Comparison of ENCODE assay signal across 1 cellular context in the genomic region with DNA sequence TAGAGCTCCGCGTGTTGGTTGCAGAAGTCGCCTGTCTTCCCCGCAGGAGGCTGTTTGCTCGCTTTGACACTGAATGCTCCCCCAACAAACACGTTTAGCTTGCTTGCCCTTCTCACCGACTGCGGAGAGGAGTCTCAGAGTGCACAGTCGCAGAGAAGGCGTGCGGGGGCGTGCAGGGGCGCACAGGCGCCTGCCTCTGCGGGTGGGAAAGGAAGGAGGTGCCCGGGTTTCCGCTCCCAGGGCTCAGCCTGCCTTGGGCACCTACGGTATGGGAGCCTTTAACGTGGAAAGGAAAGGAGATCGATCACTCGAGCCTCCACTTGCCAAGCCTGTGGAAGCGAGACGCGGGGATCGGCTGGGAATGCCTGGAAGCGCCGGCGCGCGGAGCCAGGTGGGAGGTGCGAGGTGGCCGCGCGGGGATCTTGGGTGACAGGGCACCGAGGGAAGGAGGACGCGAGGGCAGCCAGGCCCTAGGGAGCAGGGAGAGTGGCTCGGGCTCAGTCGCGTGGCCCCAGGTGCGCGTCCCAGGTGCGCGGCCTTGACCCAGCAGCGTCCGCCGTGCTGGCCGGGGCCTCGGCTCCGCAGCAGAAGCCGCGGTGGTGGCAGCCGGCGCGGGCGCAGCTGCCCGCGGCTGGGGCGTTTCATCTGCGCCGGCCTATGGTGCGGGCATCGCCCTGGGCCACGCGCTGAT.
TF ChIP-seq lines count a peak whose summit lies in the region.

TSS of gene FAN1 (plus strand) at position 419 of the 691 bp plus-strand sequence. CDS start 749 bp downstream, outside the sequence.

TF ChIP-seq in HepG2, 621 proteins besides CTCF, POLR2A, EP300 and RAD21 (continued from another document and continues in another):
- TF ChIP-seq, protein P1, sequence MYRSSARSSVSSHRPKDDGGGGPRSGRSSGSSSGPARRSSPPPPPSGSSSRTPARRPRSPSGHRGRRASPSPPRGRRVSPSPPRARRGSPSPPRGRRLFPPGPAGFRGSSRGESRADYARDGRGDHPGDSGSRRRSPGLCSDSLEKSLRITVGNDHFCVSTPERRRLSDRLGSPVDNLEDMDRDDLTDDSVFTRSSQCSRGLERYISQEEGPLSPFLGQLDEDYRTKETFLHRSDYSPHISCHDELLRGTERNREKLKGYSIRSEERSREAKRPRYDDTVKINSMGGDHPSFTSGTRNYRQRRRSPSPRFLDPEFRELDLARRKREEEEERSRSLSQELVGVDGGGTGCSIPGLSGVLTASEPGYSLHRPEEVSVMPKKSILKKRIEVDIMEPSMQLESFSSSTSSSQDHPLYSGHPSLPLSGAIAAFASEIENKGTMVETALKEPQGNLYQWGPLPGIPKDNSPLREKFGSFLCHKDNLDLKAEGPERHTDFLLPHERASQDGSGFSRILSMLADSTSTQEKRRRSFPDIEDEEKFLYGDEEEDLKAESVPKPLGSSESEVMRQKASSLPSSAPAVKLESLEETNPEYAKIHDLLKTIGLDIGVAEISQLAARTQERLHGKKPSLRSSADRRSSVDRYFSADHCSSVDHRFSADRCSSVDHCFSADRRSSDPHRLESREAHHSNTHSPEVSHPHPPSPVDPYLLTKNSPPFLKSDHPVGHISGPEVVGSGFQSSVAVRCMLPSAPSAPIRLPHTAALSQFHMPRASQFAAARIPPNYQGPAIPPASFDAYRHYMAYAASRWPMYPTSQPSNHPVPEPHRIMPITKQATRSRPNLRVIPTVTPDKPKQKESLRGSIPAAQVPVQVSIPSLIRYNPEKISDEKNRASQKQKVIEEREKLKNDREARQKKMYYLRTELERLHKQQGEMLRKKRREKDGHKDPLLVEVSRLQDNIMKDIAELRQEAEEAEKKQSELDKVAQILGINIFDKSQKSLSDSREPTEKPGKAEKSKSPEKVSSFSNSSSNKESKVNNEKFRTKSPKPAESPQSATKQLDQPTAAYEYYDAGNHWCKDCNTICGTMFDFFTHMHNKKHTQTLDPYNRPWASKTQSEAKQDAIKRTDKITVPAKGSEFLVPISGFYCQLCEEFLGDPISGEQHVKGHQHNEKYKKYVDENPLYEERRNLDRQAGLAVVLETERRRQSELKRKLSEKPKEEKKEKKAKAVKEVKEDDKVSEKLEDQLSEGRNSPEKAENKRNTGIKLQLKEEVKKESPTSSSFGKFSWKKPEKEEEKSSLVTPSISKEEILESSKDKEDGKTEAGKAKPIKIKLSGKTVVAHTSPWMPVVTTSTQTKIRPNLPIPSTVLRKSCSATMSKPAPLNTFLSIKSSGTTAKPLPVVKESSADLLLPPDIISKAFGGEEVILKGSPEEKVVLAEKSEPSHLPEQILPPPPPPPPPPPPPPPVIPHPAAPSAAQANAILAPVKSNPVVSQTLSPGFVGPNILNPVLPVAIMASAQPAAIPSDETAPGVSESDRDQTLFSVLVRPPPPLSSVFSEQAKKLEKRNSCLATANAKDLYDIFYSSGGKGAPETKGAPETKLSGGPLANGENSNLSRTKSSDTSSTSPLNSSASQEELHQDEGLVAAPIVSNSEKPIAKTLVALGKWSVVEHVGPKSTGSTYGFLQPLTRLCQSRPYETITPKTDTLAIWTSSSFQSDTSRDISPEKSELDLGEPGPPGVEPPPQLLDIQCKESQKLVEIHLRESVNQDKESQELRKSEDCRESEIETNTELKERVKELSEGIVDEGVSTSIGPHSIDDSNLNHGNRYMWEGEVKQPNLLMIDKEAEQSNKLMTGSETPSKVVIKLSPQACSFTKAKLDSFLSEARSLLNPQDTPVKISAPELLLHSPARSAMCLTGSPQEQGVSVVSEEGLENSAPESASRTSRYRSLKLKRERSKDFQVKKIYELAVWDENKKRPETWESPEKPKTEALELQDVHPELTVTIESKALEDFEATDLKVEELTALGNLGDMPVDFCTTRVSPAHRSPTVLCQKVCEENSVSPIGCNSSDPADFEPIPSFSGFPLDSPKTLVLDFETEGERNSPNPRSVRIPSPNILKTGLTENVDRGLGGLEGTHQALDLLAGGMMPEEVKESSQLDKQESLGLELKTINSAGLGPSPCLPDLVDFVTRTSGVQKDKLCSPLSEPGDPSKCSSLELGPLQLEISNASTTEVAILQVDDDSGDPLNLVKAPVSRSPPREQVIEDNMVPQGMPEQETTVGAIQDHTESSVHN (CRISPR knock-in tag; IDR thresholded peaks at IDR 0.05): peak; percentile 85
- TF ChIP-seq ZNF225 (CRISPR knock-in tag; IDR thresholded peaks at IDR 0.05) (peak; percentile 85; the same call in 1 of the 2 replicates), ZNF83 (CRISPR knock-in tag; IDR thresholded peaks at IDR 0.05; ENCODE audit: borderline replicate concordance) (peak; percentile 91; the same call in 1 of the 2 replicates), KAT8 (CRISPR knock-in tag; IDR thresholded peaks at IDR 0.05) (peak; percentile 94), DRAP1 (CRISPR knock-in tag; IDR thresholded peaks at IDR 0.05) (peak; percentile 61; the same call in 1 of the 2 replicates), ZNF558 (CRISPR knock-in tag; IDR thresholded peaks at IDR 0.05; ENCODE audit: borderline replicate concordance) (peak; percentile 73; the same call in 1 of the 2 replicates), PAX8 (CRISPR knock-in tag; IDR thresholded peaks at IDR 0.05; ENCODE audit: borderline replicate concordance) (peak; percentile 44; the same call in 1 of the 2 replicates), ASH2L (IDR thresholded peaks at IDR 0.05; ENCODE audit: insufficient read length, low read depth, low read length) (peak; percentile 97), ZNF550 (CRISPR knock-in tag; IDR thresholded peaks at IDR 0.05; ENCODE audit: borderline replicate concordance) (no peak), DNMT1 (CRISPR knock-in tag; IDR thresholded peaks at IDR 0.05) (peak; percentile 70), ZNF329 (CRISPR knock-in tag; IDR thresholded peaks at IDR 0.05; ENCODE audit: low read depth) (peak; percentile 86; the same call in 1 of the 2 replicates), TCF12 (IDR thresholded peaks at IDR 0.05) (no peak), TCF12 (CRISPR knock-in tag; IDR thresholded peaks at IDR 0.05) (peak; percentile 91; the same call in 1 of the 2 replicates), BORCS8-MEF2B (CRISPR knock-in tag; IDR thresholded peaks at IDR 0.05) (peak; percentile 87), ATF1 (CRISPR knock-in tag; IDR thresholded peaks at IDR 0.05) (peak; percentile 38; the same call in 1 of the 2 replicates), ZNF609 (CRISPR knock-in tag; IDR thresholded peaks at IDR 0.05; ENCODE audit: borderline replicate concordance) (peak; percentile 80), ZNF326 (CRISPR knock-in tag; IDR thresholded peaks at IDR 0.05; ENCODE audit: borderline replicate concordance) (no peak), ZNF564 (CRISPR knock-in tag; IDR thresholded peaks at IDR 0.05) (no peak; the same call in none of the 2 replicates), NR2F2 (IDR thresholded peaks at IDR 0.05; ENCODE audit: borderline replicate concordance, low read depth) (no peak), KMT2B (CRISPR knock-in tag; IDR thresholded peaks at IDR 0.05) (peak; percentile 100), SAFB2 (CRISPR knock-in tag; IDR thresholded peaks at IDR 0.05; ENCODE audit: borderline replicate concordance, low read depth) (peak; percentile 87; the same call in 1 of the 2 replicates), ZNF441 (CRISPR knock-in tag; IDR thresholded peaks at IDR 0.05; ENCODE audit: borderline replicate concordance) (peak; percentile 93), CCDC6 (CRISPR knock-in tag; IDR thresholded peaks at IDR 0.05) (peak; percentile 89; the same call in 1 of the 2 replicates), IRF1 (CRISPR knock-in tag; IDR thresholded peaks at IDR 0.05; ENCODE audit: low read depth) (peak; percentile 87; the same call in 1 of the 2 replicates)
- TF ChIP-seq, protein P2, sequence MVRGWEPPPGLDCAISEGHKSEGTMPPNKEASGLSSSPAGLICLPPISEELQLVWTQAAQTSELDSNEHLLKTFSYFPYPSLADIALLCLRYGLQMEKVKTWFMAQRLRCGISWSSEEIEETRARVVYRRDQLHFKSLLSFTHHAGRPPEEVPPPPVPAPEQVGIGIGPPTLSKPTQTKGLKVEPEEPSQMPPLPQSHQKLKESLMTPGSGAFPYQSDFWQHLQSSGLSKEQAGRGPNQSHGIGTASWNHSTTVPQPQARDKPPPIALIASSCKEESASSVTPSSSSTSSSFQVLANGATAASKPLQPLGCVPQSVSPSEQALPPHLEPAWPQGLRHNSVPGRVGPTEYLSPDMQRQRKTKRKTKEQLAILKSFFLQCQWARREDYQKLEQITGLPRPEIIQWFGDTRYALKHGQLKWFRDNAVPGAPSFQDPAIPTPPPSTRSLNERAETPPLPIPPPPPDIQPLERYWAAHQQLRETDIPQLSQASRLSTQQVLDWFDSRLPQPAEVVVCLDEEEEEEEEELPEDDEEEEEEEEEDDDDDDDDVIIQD (CRISPR knock-in tag; IDR thresholded peaks at IDR 0.05; ENCODE audit: low read depth): 0 out of 2 replicates have a peak, but pooled peaks have one; percentile 11
- TF ChIP-seq, protein P3, sequence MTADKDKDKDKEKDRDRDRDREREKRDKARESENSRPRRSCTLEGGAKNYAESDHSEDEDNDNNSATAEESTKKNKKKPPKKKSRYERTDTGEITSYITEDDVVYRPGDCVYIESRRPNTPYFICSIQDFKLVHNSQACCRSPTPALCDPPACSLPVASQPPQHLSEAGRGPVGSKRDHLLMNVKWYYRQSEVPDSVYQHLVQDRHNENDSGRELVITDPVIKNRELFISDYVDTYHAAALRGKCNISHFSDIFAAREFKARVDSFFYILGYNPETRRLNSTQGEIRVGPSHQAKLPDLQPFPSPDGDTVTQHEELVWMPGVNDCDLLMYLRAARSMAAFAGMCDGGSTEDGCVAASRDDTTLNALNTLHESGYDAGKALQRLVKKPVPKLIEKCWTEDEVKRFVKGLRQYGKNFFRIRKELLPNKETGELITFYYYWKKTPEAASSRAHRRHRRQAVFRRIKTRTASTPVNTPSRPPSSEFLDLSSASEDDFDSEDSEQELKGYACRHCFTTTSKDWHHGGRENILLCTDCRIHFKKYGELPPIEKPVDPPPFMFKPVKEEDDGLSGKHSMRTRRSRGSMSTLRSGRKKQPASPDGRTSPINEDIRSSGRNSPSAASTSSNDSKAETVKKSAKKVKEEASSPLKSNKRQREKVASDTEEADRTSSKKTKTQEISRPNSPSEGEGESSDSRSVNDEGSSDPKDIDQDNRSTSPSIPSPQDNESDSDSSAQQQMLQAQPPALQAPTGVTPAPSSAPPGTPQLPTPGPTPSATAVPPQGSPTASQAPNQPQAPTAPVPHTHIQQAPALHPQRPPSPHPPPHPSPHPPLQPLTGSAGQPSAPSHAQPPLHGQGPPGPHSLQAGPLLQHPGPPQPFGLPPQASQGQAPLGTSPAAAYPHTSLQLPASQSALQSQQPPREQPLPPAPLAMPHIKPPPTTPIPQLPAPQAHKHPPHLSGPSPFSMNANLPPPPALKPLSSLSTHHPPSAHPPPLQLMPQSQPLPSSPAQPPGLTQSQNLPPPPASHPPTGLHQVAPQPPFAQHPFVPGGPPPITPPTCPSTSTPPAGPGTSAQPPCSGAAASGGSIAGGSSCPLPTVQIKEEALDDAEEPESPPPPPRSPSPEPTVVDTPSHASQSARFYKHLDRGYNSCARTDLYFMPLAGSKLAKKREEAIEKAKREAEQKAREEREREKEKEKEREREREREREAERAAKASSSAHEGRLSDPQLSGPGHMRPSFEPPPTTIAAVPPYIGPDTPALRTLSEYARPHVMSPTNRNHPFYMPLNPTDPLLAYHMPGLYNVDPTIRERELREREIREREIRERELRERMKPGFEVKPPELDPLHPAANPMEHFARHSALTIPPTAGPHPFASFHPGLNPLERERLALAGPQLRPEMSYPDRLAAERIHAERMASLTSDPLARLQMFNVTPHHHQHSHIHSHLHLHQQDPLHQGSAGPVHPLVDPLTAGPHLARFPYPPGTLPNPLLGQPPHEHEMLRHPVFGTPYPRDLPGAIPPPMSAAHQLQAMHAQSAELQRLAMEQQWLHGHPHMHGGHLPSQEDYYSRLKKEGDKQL (CRISPR knock-in tag; IDR thresholded peaks at IDR 0.05; ENCODE audit: low read depth): peak; percentile 39; the same call in 1 of the 2 replicates
- TF ChIP-seq, protein P4, sequence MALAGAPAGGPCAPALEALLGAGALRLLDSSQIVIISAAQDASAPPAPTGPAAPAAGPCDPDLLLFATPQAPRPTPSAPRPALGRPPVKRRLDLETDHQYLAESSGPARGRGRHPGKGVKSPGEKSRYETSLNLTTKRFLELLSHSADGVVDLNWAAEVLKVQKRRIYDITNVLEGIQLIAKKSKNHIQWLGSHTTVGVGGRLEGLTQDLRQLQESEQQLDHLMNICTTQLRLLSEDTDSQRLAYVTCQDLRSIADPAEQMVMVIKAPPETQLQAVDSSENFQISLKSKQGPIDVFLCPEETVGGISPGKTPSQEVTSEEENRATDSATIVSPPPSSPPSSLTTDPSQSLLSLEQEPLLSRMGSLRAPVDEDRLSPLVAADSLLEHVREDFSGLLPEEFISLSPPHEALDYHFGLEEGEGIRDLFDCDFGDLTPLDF (CRISPR knock-in tag; IDR thresholded peaks at IDR 0.05): peak; percentile 80
